In the genomic region with DNA sequence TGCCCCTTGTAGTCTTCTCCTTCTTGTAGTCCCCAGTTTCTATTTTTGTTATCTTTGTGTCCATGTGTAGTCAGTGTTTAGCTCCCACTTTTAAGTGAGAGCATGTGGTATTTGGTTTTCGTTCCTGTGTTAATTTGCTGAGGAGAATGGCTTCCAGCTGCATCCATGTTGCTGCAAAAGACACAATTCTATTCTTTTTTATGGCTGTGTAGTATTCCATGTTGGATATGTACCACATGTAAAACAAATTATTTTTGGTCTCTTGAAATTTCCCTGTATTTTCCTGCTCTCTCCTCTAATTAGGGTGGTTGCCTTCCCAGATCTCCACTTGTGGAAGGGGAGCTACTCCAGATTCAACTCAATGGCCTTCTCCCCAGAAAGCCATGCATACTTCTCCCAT, we compare ENCODE assay signal across 28 cellular contexts.
"Had no signal": no experiment of that assay in that cellular context is flagged by ENCODE, and none has a peak within 500 bp of the region (broad histone marks: within the 10 kb centered on the region; RNA-seq: fewer than 3 reads in every experiment).

No MANE protein-coding gene starts in this region.

- ATAC-seq: effector memory CD8-positive, alpha-beta T cell; esophagus mucosa; gastrocnemius medialis; heart right ventricle; left cardiac atrium; left lung; left ventricle myocardium superior; lower lobe of right lung; mucosa of descending colon; naive thymus-derived CD8-positive, alpha-beta T cell had no signal

- H3K9me3 ChIP-seq: gastrocnemius medialis, lower lobe of right lung, mucosa of descending colon had no signal

- H3K4me3 ChIP-seq: esophagus squamous epithelium, gastrocnemius medialis, heart right ventricle, left lung, lower lobe of right lung, mucosa of descending colon had no signal

- DNase-seq: cortex of kidney; effector CD8-positive, alpha-beta T cell; effector memory CD8-positive, alpha-beta T cell; endodermal cell; erythroblast; esophagus squamous epithelium; foreskin fibroblast; foreskin melanocyte; gastrocnemius medialis; glutamatergic neuron; head of caudate nucleus; heart right ventricle; hippocampal formation; left cardiac atrium; left lung; left ventricle myocardium superior; lower lobe of right lung; mesenchymal stem cell; mucosa of descending colon; naive B cell; naive thymus-derived CD8-positive, alpha-beta T cell had no signal

- H3K9me3 Mint-ChIP-seq: dendritic cell treated with granulocyte-macrophage colony-stimulating factor and Interleukin-4, amounts not matched to agents 40 ng/mL and 50 ng/mL, for 4 days had no signal

- H3K27ac ChIP-seq: epithelial cell of prostate, esophagus squamous epithelium, gastrocnemius medialis, heart right ventricle, left lung, lower lobe of right lung had no signal

- FAIRE-seq: endometrium, islet of Langerhans, keratinocyte had no signal

- H3K4me1 ChIP-seq: esophagus squamous epithelium, gastrocnemius medialis, heart right ventricle, left lung, lower lobe of right lung had no signal

- H3K36me3 Mint-ChIP-seq: mesothelial cell of epicardium had no signal

- H3K4me3 Mint-ChIP-seq: dendritic cell treated with granulocyte-macrophage colony-stimulating factor and Interleukin-4, amounts not matched to agents 40 ng/mL and 50 ng/mL, for 4 days; effector memory CD8-positive, alpha-beta T cell; endodermal cell; mesothelial cell of epicardium had no signal

- H3K27ac Mint-ChIP-seq: dendritic cell treated with granulocyte-macrophage colony-stimulating factor and Interleukin-4, amounts not matched to agents 40 ng/mL and 50 ng/mL, for 4 days; effector memory CD8-positive, alpha-beta T cell; endodermal cell; mesothelial cell of epicardium; naive B cell; naive thymus-derived CD8-positive, alpha-beta T cell had no signal

- H3K36me3 ChIP-seq: esophagus squamous epithelium, gastrocnemius medialis, heart right ventricle, left lung, lower lobe of right lung had no signal

- H3K4me1 Mint-ChIP-seq: mesothelial cell of epicardium had no signal
